9 cellular contexts compared by ENCODE assay signal in genomic region chr3:108006077-108006675, GRCh38.
A peak's percentile ranks its signal among the peaks of the same experiment; 100 is the strongest.
DNase-seq lines count a peak whose midpoint lies in the region; ATAC-seq, FAIRE-seq and TF ChIP-seq lines count a peak whose summit lies in the region.
"Had no signal": no experiment of that assay in that cellular context is flagged by ENCODE, and none has a peak within 500 bp of the region (broad histone marks: within the 10 kb centered on the region; RNA-seq: fewer than 3 reads in every experiment).

No MANE protein-coding gene starts in this region.

- no peak for DNase-seq in IMR-90
- DNase-seq in astrocyte (ENCODE audit: low read depth) = peak; percentile 76
- peak; percentile 77 for DNase-seq in hepatocyte (ENCODE audit: low spot score)
- DNase-seq in NCI-H526 treated with DMSO at 0.1 percent for 48 hours (lab: John Stamatoyannopoulos, UW) = no peak
- no peak for DNase-seq in AG08395 (ENCODE audit: low spot score)
- no peak for DNase-seq in epidermal melanocyte (ENCODE audit: insufficient read length, low spot score)
- no peak for DNase-seq in NCI-H187 treated with DMSO at 0.1 percent for 48 hours (lab: John Stamatoyannopoulos, UW)

- H2BK20ac ChIP-seq in IMR-90 (ENCODE audit: low read depth, low read length) = no peak overlapping the region

- in situ Hi-C loops in IMR-90 (cut with MboI; ENCODE audit: low sequenced_read_pairs) = no loop called here

- WGBS in IMR-90 (ENCODE audit: extremely low coverage in 2 of 2, insufficient read length in 1 of 2), 2 experiments = 32% methylated on average over 2 of the region's 9 CpGs; no CpG with 5 or more reads in 1 of the 2 experiments
- 22% methylated on average over 9 of the region's 9 CpGs for WGBS in hepatocyte (ENCODE audit: low lambda C conversion rate, missing lambda C conversion rate)

- POLR2A ChIA-PET in IMR-90 (lab: Charles Lee; ENCODE audit: unreplicated experiment) = no interaction called here

- CTCF ChIA-PET in IMR-90 (lab: Yijun Ruan, JAX) = no interaction called here

- H3K4me2 ChIP-seq in IMR-90 (ENCODE audit: low read depth, low read length) (no peak overlapping the region), astrocyte (ENCODE audit: low read length) (peak overlapping the region; percentile 36), hepatocyte (peak overlapping the region; percentile 56)

- H2BK120ac ChIP-seq in IMR-90 (ENCODE audit: low read depth, low read length) = no peak overlapping the region

- dilution Hi-C loops in IMR-90 (cut with HindIII; ENCODE audit: low sequenced_read_pairs, unreplicated experiment) = no loop called here

- no peak overlapping the region for H3K4me3 Mint-ChIP-seq in astrocyte (ENCODE audit: unreplicated experiment)

- TF ChIP-seq RAD21 in IMR-90 (IDR thresholded peaks at IDR 0.05; ENCODE audit: low read length) = no peak

- TF ChIP-seq CTCF in IMR-90 (conservative IDR thresholded peaks at IDR 0.05; ENCODE audit: low read depth, low read length) (no peak), astrocyte (IDR thresholded peaks at IDR 0.05; ENCODE audit: insufficient read depth, low read depth, low read length) (no peak), hepatocyte (IDR thresholded peaks at IDR 0.05; ENCODE audit: poor library complexity) (no peak)

- H4K20me1 ChIP-seq in IMR-90 (ENCODE audit: insufficient read depth, low read length) (no peaks in the 10 kb centered on the region), astrocyte (ENCODE audit: insufficient read depth, low read length) (no peaks in the 10 kb centered on the region), hepatocyte (ENCODE audit: insufficient read depth, poor library complexity, severe bottlenecking) (no peaks in the 10 kb centered on the region)

- no peaks in the 10 kb centered on the region for H3K36me3 Mint-ChIP-seq in astrocyte (ENCODE audit: low read depth, unreplicated experiment)

- peak; percentile 24 for ATAC-seq in IMR-90 (ENCODE audit: low read depth)

- no peaks in the 10 kb centered on the region for H3K79me1 ChIP-seq in IMR-90 (ENCODE audit: low read depth in 1 of 2, low read length in 2 of 2)

- H3K14ac ChIP-seq in IMR-90 (replicated peaks; ENCODE audit: low read depth, low read length) = no peak overlapping the region

- no peak overlapping the region for H2BK5ac ChIP-seq in IMR-90 (ENCODE audit: low read depth, low read length, poor library complexity, severe bottlenecking)

- peaks cover 3% of the 10 kb centered on the region for H3K27me3 Mint-ChIP-seq in astrocyte (ENCODE audit: low read depth, unreplicated experiment)

- no peak overlapping the region for H3K4me3 ChIP-seq in IMR-90 (ENCODE audit: insufficient read depth, low read depth, low read length)
- H3K4me3 ChIP-seq in astrocyte (ENCODE audit: insufficient read depth, low read depth, low read length) = no peak overlapping the region
- H3K4me3 ChIP-seq in hepatocyte = no peak overlapping the region
- peak overlapping the region; percentile 4 to 47 for H3K4me3 ChIP-seq in stomach smooth muscle (ENCODE audit: low read length in 2 of 2)

- H3K27me3 ChIP-seq in IMR-90 (ENCODE audit: control insufficient read depth, insufficient read depth, low read length) (peaks cover 12% of the 10 kb centered on the region), astrocyte (ENCODE audit: insufficient read depth, low read length) (peaks cover 4% of the 10 kb centered on the region), hepatocyte (no peaks in the 10 kb centered on the region), stomach smooth muscle (ENCODE audit: control insufficient read depth in 1 of 2, insufficient read depth in 2 of 2, low read length in 2 of 2) (no peaks in the 10 kb centered on the region)

- H3K18ac ChIP-seq in IMR-90 (ENCODE audit: low read depth, low read length) = no peak overlapping the region

- H4K8ac ChIP-seq in IMR-90 (ENCODE audit: low read depth in 2 of 2, low read length in 2 of 2) = no peak overlapping the region

- no peak overlapping the region for H2AK9ac ChIP-seq in IMR-90 (replicated peaks; ENCODE audit: low read depth, low read length, poor library complexity)

- H3K27ac ChIP-seq in IMR-90 (ENCODE audit: insufficient read depth, low read length) = no peak overlapping the region
- no peak overlapping the region for H3K27ac ChIP-seq in astrocyte (ENCODE audit: low read depth, low read length)
- peak overlapping the region; percentile 56 for H3K27ac ChIP-seq in hepatocyte
- no peak overlapping the region for H3K27ac ChIP-seq in stomach smooth muscle (ENCODE audit: low read length)
- H3K27ac ChIP-seq: neutrophil had no signal

- FAIRE-seq in astrocyte (lab: Jason Lieb, UNC) = no peak

- H3K79me2 ChIP-seq in astrocyte (ENCODE audit: insufficient read depth, low read length) (no peaks in the 10 kb centered on the region), hepatocyte (no peaks in the 10 kb centered on the region)

- H2AK5ac ChIP-seq in IMR-90 (ENCODE audit: low read depth, low read length) = no peak overlapping the region

- H3K9ac ChIP-seq in IMR-90 (ENCODE audit: low read depth, low read length) (no peak overlapping the region), astrocyte (ENCODE audit: low read length) (no peak overlapping the region), stomach smooth muscle (ENCODE audit: low read length in 2 of 2) (no peak overlapping the region)

- H3K36me3 ChIP-seq in IMR-90 (ENCODE audit: control insufficient read depth, insufficient read depth, low read length) (no peaks in the 10 kb centered on the region), astrocyte (ENCODE audit: insufficient read depth, low read length) (no peaks in the 10 kb centered on the region), hepatocyte (replicated peaks; ENCODE audit: insufficient read depth, low read depth) (no peaks in the 10 kb centered on the region), stomach smooth muscle (ENCODE audit: control insufficient read depth in 2 of 2, insufficient read depth in 2 of 2, low read length in 2 of 2) (no peaks in the 10 kb centered on the region)
- H3K36me3 ChIP-seq: neutrophil had no signal

- no peak overlapping the region for H2BK15ac ChIP-seq in IMR-90 (ENCODE audit: low read depth, low read length)

- H3K9me1 ChIP-seq in IMR-90 (ENCODE audit: insufficient read depth, low read length) = no peaks in the 10 kb centered on the region

- no peaks in the 10 kb centered on the region for H3K9me3 ChIP-seq in IMR-90 (ENCODE audit: control insufficient read depth, insufficient read depth, low read length)
- no peaks in the 10 kb centered on the region for H3K9me3 ChIP-seq in astrocyte (ENCODE audit: insufficient read depth, low read depth, low read length)
- H3K9me3 ChIP-seq in hepatocyte (ENCODE audit: low read depth) = no peaks in the 10 kb centered on the region
- no peaks in the 10 kb centered on the region for H3K9me3 ChIP-seq in stomach smooth muscle (ENCODE audit: control insufficient read depth in 2 of 2, low read length in 2 of 2)
- H3K9me3 ChIP-seq: neutrophil had no signal

- intact Hi-C loops in IMR-90 (cut with micrococcal nuclease) = no loop called here

- no peak for TF ChIP-seq POLR2A in IMR-90 (IDR thresholded peaks at IDR 0.05; ENCODE audit: low read depth, low read length)

- H2AFZ ChIP-seq in IMR-90 (replicated peaks; ENCODE audit: low read length, poor library complexity) (peak overlapping the region; percentile 30), astrocyte (ENCODE audit: low read depth, low read length) (no peak overlapping the region), hepatocyte (peak overlapping the region; percentile 38)

- BruUV-seq in IMR-90 (replicated peaks; lab: Mats Ljungman, UMichigan) = no TSS peak

- H4K91ac ChIP-seq in IMR-90 (ENCODE audit: insufficient read depth, low read depth, low read length) = no peak overlapping the region

- H4K5ac ChIP-seq in IMR-90 (ENCODE audit: low read depth, low read length) = no peak overlapping the region

- H3K4me1 Mint-ChIP-seq in astrocyte (ENCODE audit: low read depth, unreplicated experiment) = peaks cover 18% of the 10 kb centered on the region

- no peak overlapping the region for H3K23ac ChIP-seq in IMR-90 (ENCODE audit: low read depth, low read length)

- H3K4me1 ChIP-seq in IMR-90 (ENCODE audit: control insufficient read depth, insufficient read depth, low read length) = no peaks in the 10 kb centered on the region
- peaks cover 9% of the 10 kb centered on the region for H3K4me1 ChIP-seq in astrocyte (ENCODE audit: insufficient read depth, low read length)
- peaks cover 4% of the 10 kb centered on the region for H3K4me1 ChIP-seq in hepatocyte (ENCODE audit: insufficient read depth)
- H3K4me1 ChIP-seq in stomach smooth muscle (ENCODE audit: control insufficient read depth, insufficient read depth, low read length) = peaks cover 11% of the 10 kb centered on the region

- H3K56ac ChIP-seq in IMR-90 (ENCODE audit: extremely low read depth, insufficient read depth, low read length) = no peak overlapping the region

- H3K9me2 ChIP-seq in hepatocyte (replicated peaks; ENCODE audit: insufficient read depth) = no peaks in the 10 kb centered on the region

- H3K9me3 Mint-ChIP-seq in astrocyte (ENCODE audit: unreplicated experiment) = peaks cover 7% of the 10 kb centered on the region

- no peak overlapping the region for H3K27ac Mint-ChIP-seq in astrocyte (ENCODE audit: unreplicated experiment)

- no peak overlapping the region for H3K4ac ChIP-seq in IMR-90 (ENCODE audit: low read depth, low read length)

TF ChIP-seq in IMR-90, 13 proteins besides CTCF, POLR2A, EP300 and RAD21 (continues in another document):
- no peak for TF ChIP-seq USF2 (IDR thresholded peaks at IDR 0.05; ENCODE audit: low read depth, low read length)
- TF ChIP-seq NFE2L2 (IDR thresholded peaks at IDR 0.05; ENCODE audit: low read depth, low read length) = no peak
- TF ChIP-seq MAFK (IDR thresholded peaks at IDR 0.05; ENCODE audit: low read depth, low read length) = no peak
- no peak for TF ChIP-seq CHD1 (IDR thresholded peaks at IDR 0.05; ENCODE audit: low read depth, low read length)
- no peak for TF ChIP-seq MAZ (IDR thresholded peaks at IDR 0.05; ENCODE audit: borderline replicate concordance, low read depth, low read length)
- TF ChIP-seq RFX5 (IDR thresholded peaks at IDR 0.05; ENCODE audit: low read depth, low read length) = no peak

Comparison
In these comparisons a context has a peak if more than half of its experiments do, and no peak if none do; other contexts are left out.
1. DNase-seq: peak in astrocyte (single experiment) and hepatocyte (single experiment); none in IMR-90 (single experiment), NCI-H526 treated with DMSO at 0.1 percent for 48 hours (single experiment), AG08395 (single experiment), epidermal melanocyte (single experiment) and NCI-H187 treated with DMSO at 0.1 percent for 48 hours (single experiment).
2. H3K4me3 ChIP-seq: peak in stomach smooth muscle (2 of 2); none in IMR-90 (single experiment), astrocyte (single experiment) and hepatocyte (single experiment).